8 cellular contexts compared by ENCODE assay signal in genomic region chr9:95494022-95494415, GRCh38. TPM values are rescaled to one million over a fixed set of nuclear protein-coding genes. Genes with fewer than 3 reads are reported as not detected.
DNase-seq lines count a peak whose midpoint lies in the region; ATAC-seq and TF ChIP-seq lines count a peak whose summit lies in the region.

No MANE protein-coding gene starts in this region.

- POLR2A ChIA-PET in PC-9 (lab: Charles Lee; ENCODE audit: unreplicated experiment): no interaction called here

- H3K36me3 ChIP-seq in neuronal stem cell (replicated peaks in 1 of 2; ENCODE audit: control insufficient read depth in 2 of 2, insufficient read depth in 2 of 2, low read length in 2 of 2): peaks cover 6 to 74% of the 10 kb centered on the region in 2 donors
- H3K36me3 ChIP-seq in PC-9 (ENCODE audit: low read depth): no peaks in the 10 kb centered on the region

- peak overlapping the region; percentile 73 for H3K14ac ChIP-seq in neuronal stem cell (ENCODE audit: low read length)

- H3K18ac ChIP-seq in neuronal stem cell (ENCODE audit: low read length): peak overlapping the region; percentile 96

- H3K4me1 ChIP-seq in neuronal stem cell (ENCODE audit: control insufficient read depth in 2 of 2, insufficient read depth in 1 of 2, low read depth in 1 of 2, low read length in 2 of 2): peaks cover 48 to 66% of the 10 kb centered on the region in 2 donors
- H3K4me1 ChIP-seq in PC-9 (replicated peaks; ENCODE audit: insufficient read depth): no peaks in the 10 kb centered on the region

- H3F3A ChIP-seq in PC-9 (ENCODE audit: insufficient read depth, low read depth): no peaks in the 10 kb centered on the region

- peak overlapping the region; percentile 95 for H2BK15ac ChIP-seq in neuronal stem cell (ENCODE audit: low read length)

- H3K4ac ChIP-seq in neuronal stem cell (ENCODE audit: low read length): no peak overlapping the region

- H3K23ac ChIP-seq in neuronal stem cell (ENCODE audit: low read depth, low read length, poor library complexity): peak overlapping the region; percentile 67

- no peaks in the 10 kb centered on the region for H3K9me2 ChIP-seq in PC-9 (ENCODE audit: insufficient read depth)

- H2BK120ac ChIP-seq in neuronal stem cell (ENCODE audit: low read depth, low read length): peak overlapping the region; percentile 78

- BruUV-seq in PC-9 (replicated peaks; lab: Mats Ljungman, UMichigan): no TSS peak

- H3K27me3 ChIP-seq in neuronal stem cell (ENCODE audit: control insufficient read depth in 3 of 3, insufficient read depth in 3 of 3, low read depth in 1 of 3, low read length in 3 of 3): no peaks in the 10 kb centered on the region
- H3K27me3 ChIP-seq in PC-9 (ENCODE audit: insufficient read depth, low read depth): no peaks in the 10 kb centered on the region

- H3K9me3 ChIP-seq in neuronal stem cell (replicated peaks in 1 of 2; ENCODE audit: control insufficient read depth in 2 of 2, insufficient read depth in 1 of 2, low read depth in 1 of 2, low read length in 2 of 2): peaks cover 0 to 4% of the 10 kb centered on the region in 2 donors
- H3K9me3 ChIP-seq in PC-9 (ENCODE audit: insufficient read depth, low read depth): no peaks in the 10 kb centered on the region

- peak overlapping the region; percentile 93 for H4K91ac ChIP-seq in neuronal stem cell (ENCODE audit: low read depth, low read length, poor library complexity)

- H2AK5ac ChIP-seq in neuronal stem cell (ENCODE audit: low read depth, low read length): peak overlapping the region; percentile 99

- H3K4me3 ChIP-seq in neuronal stem cell (ENCODE audit: low read length in 2 of 2) (no peak overlapping the region), PC-9 (no peak overlapping the region)

- H4K8ac ChIP-seq in neuronal stem cell (ENCODE audit: low read depth, low read length): no peak overlapping the region

- no peaks in the 10 kb centered on the region for H4K20me1 ChIP-seq in PC-9 (ENCODE audit: insufficient read depth)

- H2BK5ac ChIP-seq in neuronal stem cell (ENCODE audit: low read length): peak overlapping the region; percentile 76

- H2AFZ ChIP-seq in neuronal stem cell (ENCODE audit: low read length): no peak overlapping the region
- H2AFZ ChIP-seq in PC-9: no peak overlapping the region

- H2BK12ac ChIP-seq in neuronal stem cell (ENCODE audit: low read length): peak overlapping the region; percentile 89

- intact Hi-C loops in PC-9 (cut with micrococcal nuclease; ENCODE audit: unreplicated experiment): no loop called here

- WGBS in neuronal stem cell (ENCODE audit: extremely low coverage in 2 of 2, insufficient read length in 2 of 2, insufficient replicate concordance in 1 of 2), 2 donors: no CpG with 5 or more reads among the region's 26 CpGs

- H3K27ac ChIP-seq in neuronal stem cell (replicated peaks; ENCODE audit: low read length) (peak overlapping the region; percentile 93), PC-9 (no peak overlapping the region)

- H3K4me2 ChIP-seq in neuronal stem cell (ENCODE audit: insufficient read depth, low read length, poor library complexity, severe bottlenecking) (no peak overlapping the region), PC-9 (no peak overlapping the region)

- no peak for TF ChIP-seq CTCF in PC-9 (conservative IDR thresholded peaks at IDR 0.05)

- DNase-seq in stimulated activated CD4-positive, alpha-beta T cell treated with anti-CD3 and anti-CD28 coated beads, Interleukin-12 subunit alpha, Interleukin-12 subunit beta, amount 100 ng/mL, for 4 hours: peak; percentile 45
- DNase-seq in stimulated activated CD4-positive, alpha-beta T cell treated with anti-CD3 and anti-CD28 coated beads, Interleukin-4, amount 100 ng/mL, for 24 hours: no peak
- DNase-seq in NCI-H2171 (lab: John Stamatoyannopoulos, UW): peak; percentile 84
- DNase-seq in activated gamma-delta T cell (lab: John Stamatoyannopoulos, UW): peak; percentile 31
- no peak for DNase-seq in neuronal stem cell (ENCODE audit: low spot score)
- no peak for DNase-seq in stimulated activated naive CD4-positive, alpha-beta T cell treated with Interleukin-2 at 50 U/mL for 16 hours (lab: John Stamatoyannopoulos, UW)
- no peak for DNase-seq in PC-9

- peak overlapping the region; percentile 65 for H3K9ac ChIP-seq in neuronal stem cell (ENCODE audit: low read depth, low read length, poor library complexity)

- H3K79me2 ChIP-seq in PC-9 (ENCODE audit: low read depth): peaks cover 7% of the 10 kb centered on the region; the same call in 1 of the 2 replicates

- no peaks in the 10 kb centered on the region for H3K79me1 ChIP-seq in neuronal stem cell (ENCODE audit: low read depth, low read length)

- CTCF ChIA-PET in PC-9 (lab: Charles Lee): no interaction called here

- ATAC-seq in GM19351 (IDR thresholded peaks at IDR 0.05; ENCODE audit: unreplicated experiment): no peak

RNA-seq across cellular contexts. Expression of gene PTCH1, which starts 22.8 kb away (rescaled TPM):
- polyA plus RNA-seq in neuronal stem cell (2013, experiment 1 of 2): 18.4 TPM
- 18.9 TPM for polyA plus RNA-seq in neuronal stem cell (2013, experiment 2 of 2)
- total RNA-seq in PC-9 (2021): 23.0 and 33.4 TPM in 2 replicates

Comparison
In these comparisons a context has a peak if more than half of its experiments do, and no peak if none do; other contexts are left out.
1. DNase-seq: peak in stimulated activated CD4-positive, alpha-beta T cell treated with anti-CD3 and anti-CD28 coated beads, Interleukin-12 subunit alpha, Interleukin-12 subunit beta, amount 100 ng/mL, for 4 hours (single experiment), NCI-H2171 (single experiment) and activated gamma-delta T cell (single experiment); none in stimulated activated CD4-positive, alpha-beta T cell treated with anti-CD3 and anti-CD28 coated beads, Interleukin-4, amount 100 ng/mL, for 24 hours (single experiment), neuronal stem cell (single experiment), stimulated activated naive CD4-positive, alpha-beta T cell treated with Interleukin-2 at 50 U/mL for 16 hours (single experiment) and PC-9 (0 of 2).